ENCODE assay signal across 23 cellular contexts in genomic region chr15:59177445-59177728, GRCh38. TPM values are rescaled to one million over a fixed set of nuclear protein-coding genes. Genes with fewer than 3 reads are reported as not detected.
DNase-seq lines count a peak whose midpoint lies in the region; ATAC-seq and TF ChIP-seq lines count a peak whose summit lies in the region.
"Had no signal": no experiment of that assay in that cellular context is flagged by ENCODE, and none has a peak within 500 bp of the region (broad histone marks: within the 10 kb centered on the region; RNA-seq: fewer than 3 reads in every experiment).

No MANE protein-coding gene starts in this region.

- ATAC-seq in aorta (ENCODE audit: low FRiP score) (no peak), HG02970 (IDR thresholded peaks at IDR 0.05; ENCODE audit: low FRiP score, unreplicated experiment) (no peak)
- ATAC-seq: CD8-positive, alpha-beta T cell; stimulated activated effector memory CD8-positive, alpha-beta T cell treated with anti-CD3 and anti-CD28 coated beads, Interleukin-12 subunit alpha, Interleukin-12 subunit beta, amount 100 ng/mL, for 72 hours had no signal

- no peaks in the 10 kb centered on the region for H3K9me3 ChIP-seq in aorta (ENCODE audit: control insufficient read depth, low read length)
- H3K9me3 ChIP-seq: colonic mucosa had no signal

- peak; percentile 61 for DNase-seq in Ammon's horn (ENCODE audit: low spot score)
- no peak for DNase-seq in coronary artery (ENCODE audit: low spot score)
- DNase-seq in pons (ENCODE audit: low spot score): peak; percentile 79
- no peak for DNase-seq in aorta
- no peak for DNase-seq in AG08396 (ENCODE audit: low spot score)
- no peak for DNase-seq in mesothelial cell of epicardium (ENCODE audit: low spot score in 2 of 2, unreplicated experiment in 2 of 2)
- DNase-seq: activated CD4-positive, alpha-beta T cell treated with anti-CD3 and anti-CD28 coated beads for 1 hour; activated naive CD4-positive, alpha-beta T cell; CD8-positive, alpha-beta T cell; colonic mucosa; DND-41; naive B cell; NCI-H187; posterior cingulate gyrus; stimulated activated CD4-positive, alpha-beta T cell treated with anti-CD3 and anti-CD28 coated beads, Interleukin-12 subunit alpha, Interleukin-12 subunit beta, amount 100 ng/mL, for 4 hours had no signal

- H3K4me3 ChIP-seq in coronary artery (no peak overlapping the region), aorta (ENCODE audit: low read length in 2 of 2) (no peak overlapping the region)
- H3K4me3 ChIP-seq: colonic mucosa, SJSA1 had no signal

- H3K27ac ChIP-seq in coronary artery (peak overlapping the region; percentile 20 to 78), aorta (ENCODE audit: low read depth in 1 of 2, low read length in 2 of 2) (no peak overlapping the region)
- H3K27ac ChIP-seq: colonic mucosa had no signal

- WGBS in aorta, 2 donors: 74 to 87% methylated on average over 3 of the region's 3 CpGs

- peaks cover 5% of the 10 kb centered on the region for H3K36me3 Mint-ChIP-seq in IgD-negative memory B cell
- H3K36me3 Mint-ChIP-seq in mesothelial cell of epicardium: peaks cover 31% of the 10 kb centered on the region
- H3K36me3 Mint-ChIP-seq: CD8-positive, alpha-beta T cell; stimulated activated effector memory CD8-positive, alpha-beta T cell treated with anti-CD3 and anti-CD28 coated beads, Interleukin-12 subunit alpha, Interleukin-12 subunit beta, amount 100 ng/mL, for 72 hours had no signal

- H3K27me3 Mint-ChIP-seq in IgD-negative memory B cell (no peaks in the 10 kb centered on the region), mesothelial cell of epicardium (ENCODE audit: low read depth) (no peaks in the 10 kb centered on the region)
- H3K27me3 Mint-ChIP-seq: naive B cell, type B pancreatic cell had no signal

- intact Hi-C loops in aorta (cut with DNase I): loop anchor here in 1 of 2 donors (10.0 kb wide), 1 partner anchor 317 kb away; no protein-coding TSS in a partner anchor

- peak overlapping the region in 2 of 3 donors; percentile 3 to 25 for H3K27ac Mint-ChIP-seq in IgD-negative memory B cell
- H3K27ac Mint-ChIP-seq in mesothelial cell of epicardium: no peak overlapping the region
- H3K27ac Mint-ChIP-seq: CD8-positive, alpha-beta T cell; stimulated activated effector memory CD8-positive, alpha-beta T cell treated with anti-CD3 and anti-CD28 coated beads, Interleukin-12 subunit alpha, Interleukin-12 subunit beta, amount 100 ng/mL, for 72 hours; type B pancreatic cell had no signal

- no peak for TF ChIP-seq CTCF in coronary artery (IDR thresholded peaks at IDR 0.05)
- no peak for TF ChIP-seq CTCF in mesothelial cell of epicardium (IDR thresholded peaks at IDR 0.05; ENCODE audit: unreplicated experiment)

- no peaks in the 10 kb centered on the region for H3K4me1 ChIP-seq in aorta (ENCODE audit: control insufficient read depth in 1 of 2, insufficient read depth in 2 of 2, low read length in 2 of 2)
- H3K4me1 ChIP-seq: colonic mucosa had no signal

- H3K4me3 Mint-ChIP-seq in IgD-negative memory B cell (no peak overlapping the region), mesothelial cell of epicardium (no peak overlapping the region)
- H3K4me3 Mint-ChIP-seq: CD8-positive, alpha-beta T cell; stimulated activated effector memory CD8-positive, alpha-beta T cell treated with anti-CD3 and anti-CD28 coated beads, Interleukin-12 subunit alpha, Interleukin-12 subunit beta, amount 100 ng/mL, for 72 hours; type B pancreatic cell had no signal

- H3K27me3 ChIP-seq in aorta (ENCODE audit: control insufficient read depth in 1 of 2, insufficient read depth in 2 of 2, low read length in 1 of 2): no peaks in the 10 kb centered on the region
- H3K27me3 ChIP-seq: colonic mucosa, SJSA1 had no signal

- peaks cover 0 to 5% (median 3%) of the 10 kb centered on the region in 3 donors for H3K4me1 Mint-ChIP-seq in IgD-negative memory B cell
- peaks cover 6% of the 10 kb centered on the region for H3K4me1 Mint-ChIP-seq in mesothelial cell of epicardium

- H3K9me3 Mint-ChIP-seq in IgD-negative memory B cell (peaks cover 0 to 5% (median 0%) of the 10 kb centered on the region in 3 donors), mesothelial cell of epicardium (peaks cover 16% of the 10 kb centered on the region)
- H3K9me3 Mint-ChIP-seq: stimulated activated effector memory CD8-positive, alpha-beta T cell treated with anti-CD3 and anti-CD28 coated beads, Interleukin-12 subunit alpha, Interleukin-12 subunit beta, amount 100 ng/mL, for 72 hours had no signal

- peaks cover 4 to 5% of the 10 kb centered on the region in 2 donors for H3K36me3 ChIP-seq in aorta (ENCODE audit: control insufficient read depth in 1 of 2, insufficient read depth in 2 of 2, low read length in 1 of 2)
- H3K36me3 ChIP-seq: colonic mucosa had no signal

RNA-seq across cellular contexts. Expression of gene LDHAL6B, which starts 29.3 kb away (rescaled TPM):
- polyA plus RNA-seq in IgD-negative memory B cell: not detected
- not detected for total RNA-seq in aorta
- not detected for polyA plus RNA-seq in aorta
- not detected in 3 replicates for total RNA-seq in mesothelial cell of epicardium
- total RNA-seq: CD8-positive, alpha-beta T cell; colonic mucosa; frontal cortex; M059J; NCI-H460; SJSA1 had no signal

Comparison
In these comparisons a context has a peak if more than half of its experiments do, and no peak if none do; other contexts are left out.
1. DNase-seq: peak in Ammon's horn (single experiment) and pons (single experiment); none in coronary artery (single experiment), aorta (0 of 2), AG08396 (single experiment) and mesothelial cell of epicardium (0 of 2).
2. H3K27ac ChIP-seq: peak in coronary artery (2 of 2); none in aorta (0 of 2).